In the genomic region with DNA sequence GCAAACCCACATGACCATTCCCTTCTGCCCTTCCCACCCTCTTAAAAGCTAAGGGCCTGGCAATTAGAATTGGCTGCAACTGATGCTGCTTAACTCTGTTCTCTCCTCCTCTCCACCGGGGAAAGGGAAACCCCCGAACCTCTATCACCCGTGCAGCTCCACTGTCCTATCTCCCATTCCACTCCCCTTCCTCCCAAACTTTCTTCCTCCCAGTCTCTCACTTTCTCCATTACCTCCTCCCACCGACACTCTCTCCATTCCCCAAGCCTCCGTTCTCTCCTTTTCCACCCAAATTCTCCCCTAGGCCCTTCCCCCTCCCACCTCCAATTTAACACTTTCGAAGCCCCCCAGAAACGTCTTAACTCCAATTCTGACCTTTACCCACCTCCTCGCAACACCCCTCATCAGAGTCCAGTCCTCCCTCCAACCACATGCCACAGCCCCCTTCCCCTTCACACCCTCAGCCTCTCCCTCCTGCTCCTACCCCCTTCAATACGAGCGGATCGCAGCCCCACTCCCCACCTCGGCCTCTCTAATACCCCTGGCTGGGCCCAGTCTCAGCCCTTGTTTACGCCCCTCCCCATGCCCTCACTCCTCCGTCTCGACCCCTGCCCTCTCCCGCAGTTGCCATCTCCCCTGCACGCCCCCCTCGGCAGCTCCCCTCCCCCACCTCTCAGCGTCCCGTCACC, we compare ENCODE assay signal across 1 cellular context.
TF ChIP-seq lines count a peak whose summit lies in the region.

No MANE protein-coding gene starts in this region.

TF ChIP-seq in HepG2, 621 proteins besides CTCF, POLR2A, EP300 and RAD21 (continued from another document):
- TF ChIP-seq ZNF318 (CRISPR knock-in tag; IDR thresholded peaks at IDR 0.05): no peak
- no peak for TF ChIP-seq BCLAF1 (IDR thresholded peaks at IDR 0.05)
- TF ChIP-seq STAG1 (CRISPR knock-in tag; IDR thresholded peaks at IDR 0.05): no peak
- TF ChIP-seq, protein P1, sequence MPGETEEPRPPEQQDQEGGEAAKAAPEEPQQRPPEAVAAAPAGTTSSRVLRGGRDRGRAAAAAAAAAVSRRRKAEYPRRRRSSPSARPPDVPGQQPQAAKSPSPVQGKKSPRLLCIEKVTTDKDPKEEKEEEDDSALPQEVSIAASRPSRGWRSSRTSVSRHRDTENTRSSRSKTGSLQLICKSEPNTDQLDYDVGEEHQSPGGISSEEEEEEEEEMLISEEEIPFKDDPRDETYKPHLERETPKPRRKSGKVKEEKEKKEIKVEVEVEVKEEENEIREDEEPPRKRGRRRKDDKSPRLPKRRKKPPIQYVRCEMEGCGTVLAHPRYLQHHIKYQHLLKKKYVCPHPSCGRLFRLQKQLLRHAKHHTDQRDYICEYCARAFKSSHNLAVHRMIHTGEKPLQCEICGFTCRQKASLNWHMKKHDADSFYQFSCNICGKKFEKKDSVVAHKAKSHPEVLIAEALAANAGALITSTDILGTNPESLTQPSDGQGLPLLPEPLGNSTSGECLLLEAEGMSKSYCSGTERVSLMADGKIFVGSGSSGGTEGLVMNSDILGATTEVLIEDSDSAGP (CRISPR knock-in tag; IDR thresholded peaks at IDR 0.05; ENCODE audit: borderline replicate concordance): no peak
- TF ChIP-seq PRDM4 (CRISPR knock-in tag; IDR thresholded peaks at IDR 0.05; ENCODE audit: borderline replicate concordance): no peak
- TF ChIP-seq SALL2 (CRISPR knock-in tag; IDR thresholded peaks at IDR 0.05): no peak
- no peak for TF ChIP-seq TRIM24 (CRISPR knock-in tag; IDR thresholded peaks at IDR 0.05)
- TF ChIP-seq, protein P2, sequence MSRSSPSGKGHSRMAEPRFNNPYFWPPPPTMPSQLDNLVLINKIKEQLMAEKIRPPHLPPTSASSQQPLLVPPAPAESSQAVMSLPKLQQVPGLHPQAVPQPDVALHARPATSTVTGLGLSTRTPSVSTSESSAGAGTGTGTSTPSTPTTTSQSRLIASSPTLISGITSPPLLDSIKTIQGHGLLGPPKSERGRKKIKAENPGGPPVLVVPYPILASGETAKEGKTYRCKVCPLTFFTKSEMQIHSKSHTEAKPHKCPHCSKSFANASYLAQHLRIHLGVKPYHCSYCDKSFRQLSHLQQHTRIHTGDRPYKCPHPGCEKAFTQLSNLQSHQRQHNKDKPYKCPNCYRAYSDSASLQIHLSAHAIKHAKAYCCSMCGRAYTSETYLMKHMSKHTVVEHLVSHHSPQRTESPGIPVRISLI (CRISPR knock-in tag; IDR thresholded peaks at IDR 0.05; ENCODE audit: borderline replicate concordance): no peak
- no peak for TF ChIP-seq SMAD3 (CRISPR knock-in tag; IDR thresholded peaks at IDR 0.05)
- TF ChIP-seq MEF2D (CRISPR knock-in tag; IDR thresholded peaks at IDR 0.05): no peak
- TF ChIP-seq FOSL2 (CRISPR knock-in tag; IDR thresholded peaks at IDR 0.05): no peak
- TF ChIP-seq, protein P3, sequence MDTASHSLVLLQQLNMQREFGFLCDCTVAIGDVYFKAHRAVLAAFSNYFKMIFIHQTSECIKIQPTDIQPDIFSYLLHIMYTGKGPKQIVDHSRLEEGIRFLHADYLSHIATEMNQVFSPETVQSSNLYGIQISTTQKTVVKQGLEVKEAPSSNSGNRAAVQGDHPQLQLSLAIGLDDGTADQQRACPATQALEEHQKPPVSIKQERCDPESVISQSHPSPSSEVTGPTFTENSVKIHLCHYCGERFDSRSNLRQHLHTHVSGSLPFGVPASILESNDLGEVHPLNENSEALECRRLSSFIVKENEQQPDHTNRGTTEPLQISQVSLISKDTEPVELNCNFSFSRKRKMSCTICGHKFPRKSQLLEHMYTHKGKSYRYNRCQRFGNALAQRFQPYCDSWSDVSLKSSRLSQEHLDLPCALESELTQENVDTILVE (CRISPR knock-in tag; IDR thresholded peaks at IDR 0.05): no peak
- no peak for TF ChIP-seq ETV6 (CRISPR knock-in tag; conservative IDR thresholded peaks at IDR 0.05)
- TF ChIP-seq ZFP1 (CRISPR knock-in tag; IDR thresholded peaks at IDR 0.05): no peak
- TF ChIP-seq, protein P4, sequence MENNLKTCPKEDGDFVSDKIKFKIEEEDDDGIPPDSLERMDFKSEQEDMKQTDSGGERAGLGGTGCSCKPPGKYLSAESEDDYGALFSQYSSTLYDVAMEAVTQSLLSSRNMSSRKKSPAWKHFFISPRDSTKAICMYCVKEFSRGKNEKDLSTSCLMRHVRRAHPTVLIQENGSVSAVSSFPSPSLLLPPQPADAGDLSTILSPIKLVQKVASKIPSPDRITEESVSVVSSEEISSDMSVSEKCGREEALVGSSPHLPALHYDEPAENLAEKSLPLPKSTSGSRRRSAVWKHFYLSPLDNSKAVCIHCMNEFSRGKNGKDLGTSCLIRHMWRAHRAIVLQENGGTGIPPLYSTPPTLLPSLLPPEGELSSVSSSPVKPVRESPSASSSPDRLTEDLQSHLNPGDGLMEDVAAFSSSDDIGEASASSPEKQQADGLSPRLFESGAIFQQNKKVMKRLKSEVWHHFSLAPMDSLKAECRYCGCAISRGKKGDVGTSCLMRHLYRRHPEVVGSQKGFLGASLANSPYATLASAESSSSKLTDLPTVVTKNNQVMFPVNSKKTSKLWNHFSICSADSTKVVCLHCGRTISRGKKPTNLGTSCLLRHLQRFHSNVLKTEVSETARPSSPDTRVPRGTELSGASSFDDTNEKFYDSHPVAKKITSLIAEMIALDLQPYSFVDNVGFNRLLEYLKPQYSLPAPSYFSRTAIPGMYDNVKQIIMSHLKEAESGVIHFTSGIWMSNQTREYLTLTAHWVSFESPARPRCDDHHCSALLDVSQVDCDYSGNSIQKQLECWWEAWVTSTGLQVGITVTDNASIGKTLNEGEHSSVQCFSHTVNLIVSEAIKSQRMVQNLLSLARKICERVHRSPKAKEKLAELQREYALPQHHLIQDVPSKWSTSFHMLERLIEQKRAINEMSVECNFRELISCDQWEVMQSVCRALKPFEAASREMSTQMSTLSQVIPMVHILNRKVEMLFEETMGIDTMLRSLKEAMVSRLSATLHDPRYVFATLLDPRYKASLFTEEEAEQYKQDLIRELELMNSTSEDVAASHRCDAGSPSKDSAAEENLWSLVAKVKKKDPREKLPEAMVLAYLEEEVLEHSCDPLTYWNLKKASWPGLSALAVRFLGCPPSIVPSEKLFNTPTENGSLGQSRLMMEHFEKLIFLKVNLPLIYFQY (CRISPR knock-in tag; IDR thresholded peaks at IDR 0.05; ENCODE audit: borderline replicate concordance): no peak
- no peak for TF ChIP-seq ZNF563 (CRISPR knock-in tag; IDR thresholded peaks at IDR 0.05)
- peak; percentile 70 for TF ChIP-seq ZNF780A (CRISPR knock-in tag; IDR thresholded peaks at IDR 0.05)
- TF ChIP-seq ZSCAN9 (CRISPR knock-in tag; IDR thresholded peaks at IDR 0.05; ENCODE audit: borderline replicate concordance): no peak
- peak; percentile 37; the same call in 1 of the 2 replicates for TF ChIP-seq TBX3 (IDR thresholded peaks at IDR 0.05; ENCODE audit: borderline replicate concordance)
- TF ChIP-seq RXRB (CRISPR knock-in tag; IDR thresholded peaks at IDR 0.05; ENCODE audit: borderline replicate concordance): no peak
- no peak for TF ChIP-seq GABPA (IDR thresholded peaks at IDR 0.05; ENCODE audit: low read depth, low read length)
- TF ChIP-seq GABPA (CRISPR knock-in tag; IDR thresholded peaks at IDR 0.05; ENCODE audit: low read depth): 0 out of 2 replicates have a peak, but pooled peaks have one; percentile 6
- no peak for TF ChIP-seq FOXA3 (CRISPR knock-in tag; IDR thresholded peaks at IDR 0.05)
- TF ChIP-seq ATRX (CRISPR knock-in tag; IDR thresholded peaks at IDR 0.05; ENCODE audit: borderline replicate concordance): no peak
- TF ChIP-seq KDM5B (CRISPR knock-in tag; IDR thresholded peaks at IDR 0.05; ENCODE audit: borderline replicate concordance): peak; percentile 47; the same call in 1 of the 2 replicates
